ENCODE assay signal across 17 cellular contexts in genomic region chr15:66827698-66828055, GRCh38.
A peak's percentile ranks its signal among the peaks of the same experiment; 100 is the strongest.
DNase-seq lines count a peak whose midpoint lies in the region; ATAC-seq, FAIRE-seq and TF ChIP-seq lines count a peak whose summit lies in the region.
"Had no signal": no experiment of that assay in that cellular context is flagged by ENCODE, and none has a peak within 500 bp of the region (broad histone marks: within the 10 kb centered on the region; RNA-seq: fewer than 3 reads in every experiment).

No MANE protein-coding gene starts in this region.

- peak overlapping the region; percentile 88 for H3K4ac ChIP-seq in H1 (replicated peaks; ENCODE audit: insufficient read length, low read depth, low read length)
- H3K4ac ChIP-seq in neuronal stem cell (ENCODE audit: low read length) = no peak overlapping the region

- H2AFZ ChIP-seq in H1 (ENCODE audit: low read length) = no peak overlapping the region
- H2AFZ ChIP-seq in neuronal stem cell (ENCODE audit: low read length) = no peak overlapping the region
- H2AFZ ChIP-seq: GM23248 had no signal

- H3K4me1 ChIP-seq in HUES64 (ENCODE audit: insufficient read depth, low read length) (peaks cover 21% of the 10 kb centered on the region), H1 (replicated peaks in 1 of 4; ENCODE audit: control insufficient read depth in 3 of 4, insufficient read depth in 4 of 4, low read length in 3 of 4) (peaks cover 0 to 18% (median 7%) of the 10 kb centered on the region in 4 experiments; a peak in 6 of 7 replicates), neuronal stem cell (ENCODE audit: control insufficient read depth in 2 of 2, insufficient read depth in 1 of 2, low read depth in 1 of 2, low read length in 2 of 2) (peaks cover 0 to 11% of the 10 kb centered on the region in 2 donors)
- H3K4me1 ChIP-seq: BE2C had no signal

- no peaks in the 10 kb centered on the region for H4K20me1 ChIP-seq in H1 (replicated peaks in 1 of 2; ENCODE audit: control insufficient read depth in 1 of 2, insufficient read depth in 2 of 2, low read length in 2 of 2)

- H3K23ac ChIP-seq in H1 (ENCODE audit: insufficient read length) (no peak overlapping the region), neuronal stem cell (ENCODE audit: low read depth, low read length, poor library complexity) (no peak overlapping the region)

- DNase-seq in H1 (ENCODE audit: low read depth in 1 of 2, low spot score in 2 of 2) = no peak
- DNase-seq in neuronal stem cell (ENCODE audit: low spot score) = no peak
- no peak for DNase-seq in HuH-7 (ENCODE audit: low spot score)
- no peak for DNase-seq in stimulated activated naive CD8-positive, alpha-beta T cell treated with anti-CD3 and anti-CD28 coated beads, Interleukin-15, Interleukin-2, amounts not matched to agents 100 U/mL and 50 U/mL, for 24 hours
- DNase-seq: BE2C; CD4-positive, alpha-beta memory T cell; DMS79; GM23248 had no signal

- FAIRE-seq in H1 (lab: Jason Lieb, UNC) = no peak
- FAIRE-seq: A549, GM12878, GM18507, HepG2 had no signal

- H2BK5ac ChIP-seq in H1 (ENCODE audit: low read depth, low read length) = peak overlapping the region; percentile 86
- no peak overlapping the region for H2BK5ac ChIP-seq in neuronal stem cell (ENCODE audit: low read length)

- no peak for TF ChIP-seq CTCF in H1 (IDR thresholded peaks at IDR 0.05; ENCODE audit: control extremely low read depth in 1 of 3, insufficient read depth in 1 of 3, low read depth in 1 of 3, low read length in 3 of 3)

- no peaks in the 10 kb centered on the region for H3K9me3 ChIP-seq in HUES64 (ENCODE audit: insufficient read depth, low read depth, low read length)
- no peaks in the 10 kb centered on the region for H3K9me3 ChIP-seq in H1 (ENCODE audit: insufficient read depth in 2 of 2, low read depth in 1 of 2, low read length in 1 of 2)
- no peaks in the 10 kb centered on the region for H3K9me3 ChIP-seq in neuronal stem cell (replicated peaks in 1 of 2; ENCODE audit: control insufficient read depth in 2 of 2, insufficient read depth in 1 of 2, low read depth in 1 of 2, low read length in 2 of 2)
- H3K9me3 ChIP-seq: A549, BE2C, HAP-1 had no signal

- no peak for TF ChIP-seq RAD21 in H1 (IDR thresholded peaks at IDR 0.05 in 1 of 2, conservative IDR thresholded peaks at IDR 0.05 in 1 of 2; ENCODE audit: low read depth in 2 of 2, low read length in 2 of 2)

- H4K91ac ChIP-seq in H1 (replicated peaks; ENCODE audit: insufficient read length, low read length) = peak overlapping the region; percentile 84
- H4K91ac ChIP-seq in neuronal stem cell (ENCODE audit: low read depth, low read length, poor library complexity) = no peak overlapping the region

- H2BK120ac ChIP-seq in H1 (replicated peaks; ENCODE audit: low read depth, low read length) (peak overlapping the region; percentile 70), neuronal stem cell (ENCODE audit: low read depth, low read length) (no peak overlapping the region)

- ATAC-seq in HG03354 (IDR thresholded peaks at IDR 0.05; ENCODE audit: poor library complexity, severe bottlenecking, unreplicated experiment) (no peak), GM21447 (IDR thresholded peaks at IDR 0.05; ENCODE audit: unreplicated experiment) (no peak)
- no peak for ATAC-seq in stimulated activated naive CD8-positive, alpha-beta T cell treated with anti-CD3 and anti-CD28 coated beads, Interleukin-15, Interleukin-2, amounts not matched to agents 100 U/mL and 50 U/mL, for 24 hours
- ATAC-seq: A549, GM12878, HepG2 had no signal

- no peak overlapping the region for H2BK15ac ChIP-seq in H1 (ENCODE audit: low read length)
- no peak overlapping the region for H2BK15ac ChIP-seq in neuronal stem cell (ENCODE audit: low read length)

- H3K56ac ChIP-seq in H1 (replicated peaks; ENCODE audit: insufficient read length, low read depth, low read length) = no peak overlapping the region

- peak overlapping the region; percentile 98 for H2BK20ac ChIP-seq in H1 (ENCODE audit: low read length)

- H4K5ac ChIP-seq in H1 (ENCODE audit: insufficient read length, low read depth, low read length) = peak overlapping the region; percentile 21

- H3K23me2 ChIP-seq in H1 (ENCODE audit: low read depth, low read length) = peaks cover 3% of the 10 kb centered on the region; the same call in 1 of the 2 replicates

- no peak overlapping the region for H4K8ac ChIP-seq in H1 (ENCODE audit: extremely low read depth, insufficient read depth, low read length)
- H4K8ac ChIP-seq in neuronal stem cell (ENCODE audit: low read depth, low read length) = no peak overlapping the region

- no peak for TF ChIP-seq POLR2A in H1 (IDR thresholded peaks at IDR 0.05; ENCODE audit: control extremely low read depth in 1 of 2, low read depth in 2 of 2, low read length in 2 of 2)

- H3K36me3 ChIP-seq in HUES64 (ENCODE audit: insufficient read depth, low read length) = no peaks in the 10 kb centered on the region
- H3K36me3 ChIP-seq in H1 (ENCODE audit: control insufficient read depth in 2 of 4, insufficient read depth in 4 of 4, low read length in 3 of 4) = no peaks in the 10 kb centered on the region; a peak in 1 of 8 replicates
- H3K36me3 ChIP-seq in neuronal stem cell (replicated peaks in 1 of 2; ENCODE audit: control insufficient read depth in 2 of 2, insufficient read depth in 2 of 2, low read length in 2 of 2) = no peaks in the 10 kb centered on the region
- H3K36me3 ChIP-seq: BE2C, HAP-1 had no signal

- peak overlapping the region; percentile 97; the same call in 1 of the 2 replicates for H2BK12ac ChIP-seq in H1 (ENCODE audit: low read depth, low read length)
- H2BK12ac ChIP-seq in neuronal stem cell (ENCODE audit: low read length) = peak overlapping the region; percentile 10

- H3K14ac ChIP-seq in H1 (ENCODE audit: insufficient read length) (no peak overlapping the region), neuronal stem cell (ENCODE audit: low read length) (no peak overlapping the region)

- POLR2A ChIA-PET in H1 (lab: Charles Lee; ENCODE audit: partially characterized antibody) = interaction anchor here (1.9 kb wide), 1 partner anchor 8 kb away, joined by 4 read pairs; no protein-coding TSS in a partner anchor

- H3K9ac ChIP-seq in HUES64 (ENCODE audit: low read depth, low read length) (no peak overlapping the region; the same call in 1 of the 2 replicates), H1 (replicated peaks in 1 of 4; ENCODE audit: extremely low read depth in 1 of 4, low read depth in 3 of 4, low read length in 3 of 4) (no peak overlapping the region), neuronal stem cell (ENCODE audit: low read depth, low read length, poor library complexity) (no peak overlapping the region)
- H3K9ac ChIP-seq: GM23248 had no signal

- CTCF ChIA-PET in H1 (lab: Charles Lee; ENCODE audit: partially characterized antibody) = interaction anchor here (0.6 to 5.1 kb wide), 3 partner anchors 10 to 38 kb away, joined by 4 to 42 read pairs (median 35); no protein-coding TSS in a partner anchor

- H3K4me3 ChIP-seq in HUES64 (ENCODE audit: low read length) = no peak overlapping the region
- no peak overlapping the region; a peak in 1 of 8 replicates for H3K4me3 ChIP-seq in H1 (ENCODE audit: extremely low read depth in 1 of 4, insufficient read depth in 2 of 4, low read depth in 3 of 4, low read length in 4 of 4)
- no peak overlapping the region for H3K4me3 ChIP-seq in neuronal stem cell (ENCODE audit: low read length in 2 of 2)
- H3K4me3 ChIP-seq: A549, GM12878, GM23248, HAP-1 had no signal

- H3K27ac ChIP-seq in HUES64 (ENCODE audit: low read depth, low read length) (peak overlapping the region; percentile 33; the same call in 1 of the 2 replicates), H1 (ENCODE audit: low read depth, low read length) (0 out of 2 replicates have a peak overlapping the region, but pooled peaks have one; percentile 15), neuronal stem cell (replicated peaks; ENCODE audit: low read length) (no peak overlapping the region)
- H3K27ac ChIP-seq: A549, C4-2B, GM23248 had no signal

- no peaks in the 10 kb centered on the region for H3K79me2 ChIP-seq in H1 (ENCODE audit: control insufficient read depth in 1 of 2, insufficient read depth in 2 of 2, low read length in 2 of 2)

- H3K79me1 ChIP-seq in H1 (ENCODE audit: low read depth, low read length) = no peaks in the 10 kb centered on the region
- H3K79me1 ChIP-seq in neuronal stem cell (ENCODE audit: low read depth, low read length) = no peaks in the 10 kb centered on the region

- no peak for TF ChIP-seq EP300 in H1 (IDR thresholded peaks at IDR 0.05; ENCODE audit: borderline replicate concordance in 1 of 2, low read depth in 2 of 2, low read length in 2 of 2)

- H3K4me2 ChIP-seq in H1 (ENCODE audit: insufficient read depth in 1 of 2, low read depth in 2 of 2, low read length in 2 of 2) (peak overlapping the region; percentile 29 to 58), neuronal stem cell (ENCODE audit: insufficient read depth, low read length, poor library complexity, severe bottlenecking) (no peak overlapping the region)
- H3K4me2 ChIP-seq: A549 had no signal

- no peaks in the 10 kb centered on the region for H3K27me3 ChIP-seq in HUES64 (ENCODE audit: insufficient read depth, low read length)
- no peaks in the 10 kb centered on the region for H3K27me3 ChIP-seq in H1 (replicated peaks in 1 of 4; ENCODE audit: control insufficient read depth in 3 of 4, extremely low read depth in 1 of 4, insufficient read depth in 3 of 4, low read length in 3 of 4)
- no peaks in the 10 kb centered on the region for H3K27me3 ChIP-seq in neuronal stem cell (ENCODE audit: control insufficient read depth in 3 of 3, insufficient read depth in 3 of 3, low read depth in 1 of 3, low read length in 3 of 3)
- H3K27me3 ChIP-seq: BE2C had no signal

- WGBS in HUES64 = 86% methylated on average over 6 of the region's 6 CpGs
- WGBS in H1 (ENCODE audit: extremely low coverage in 1 of 2, insufficient coverage in 1 of 2, insufficient read length in 1 of 2, insufficient replicate concordance in 2 of 2, low coverage in 1 of 2, low lambda C conversion rate in 2 of 2, missing lambda C conversion rate in 1 of 2), 2 experiments = 90% methylated on average over 6 of the region's 6 CpGs; no CpG with 5 or more reads in 1 of the 2 experiments
- no CpG with 5 or more reads among the region's 6 CpGs for WGBS in neuronal stem cell (ENCODE audit: extremely low coverage in 2 of 2, insufficient read length in 2 of 2, insufficient replicate concordance in 1 of 2), 2 donors

- H2AK5ac ChIP-seq in H1 (ENCODE audit: low read depth, low read length) (peak overlapping the region; percentile 94), neuronal stem cell (ENCODE audit: low read depth, low read length) (no peak overlapping the region)

- H3K18ac ChIP-seq in H1 (ENCODE audit: extremely low read depth, low read length) (peak overlapping the region; percentile 75), neuronal stem cell (ENCODE audit: low read length) (no peak overlapping the region)

TF ChIP-seq in H1, 55 proteins besides CTCF, POLR2A, EP300 and RAD21 (continues in another document):
- TF ChIP-seq JUND (IDR thresholded peaks at IDR 0.05; ENCODE audit: low read length) (no peak), SP1 (IDR thresholded peaks at IDR 0.05; ENCODE audit: low read depth, low read length) (no peak), EGR1 (IDR thresholded peaks at IDR 0.05; ENCODE audit: borderline replicate concordance, low read depth, low read length) (no peak), EZH2 (IDR thresholded peaks at IDR 0.05; ENCODE audit: low read depth, low read length, severe bottlenecking) (no peak), TAF7 (optimal IDR thresholded peaks at IDR 0.05; ENCODE audit: borderline replicate concordance, low read depth, low read length) (no peak)
